ENCODE assay signal across 28 cellular contexts in genomic region chr7:75655536-75655935, GRCh38.
"Had no signal": no experiment of that assay in that cellular context is flagged by ENCODE, and none has a peak within 500 bp of the region (broad histone marks: within the 10 kb centered on the region; RNA-seq: fewer than 3 reads in every experiment).

No MANE protein-coding gene starts in this region.

- FAIRE-seq: endometrium, islet of Langerhans, keratinocyte had no signal

- H3K36me3 Mint-ChIP-seq: mesothelial cell of epicardium, naive B cell had no signal

- H3K4me3 Mint-ChIP-seq: dendritic cell treated with granulocyte-macrophage colony-stimulating factor and Interleukin-4, amounts not matched to agents 40 ng/mL and 50 ng/mL, for 4 days; effector memory CD8-positive, alpha-beta T cell; endodermal cell; mesothelial cell of epicardium; naive B cell had no signal

- H3K27me3 Mint-ChIP-seq: dendritic cell treated with granulocyte-macrophage colony-stimulating factor and Interleukin-4, amounts not matched to agents 40 ng/mL and 50 ng/mL, for 4 days; effector memory CD8-positive, alpha-beta T cell; naive B cell had no signal

- ATAC-seq: effector memory CD8-positive, alpha-beta T cell; esophagus mucosa; gastrocnemius medialis; heart right ventricle; left cardiac atrium; left lung; left ventricle myocardium superior; mucosa of descending colon had no signal

- H3K4me1 Mint-ChIP-seq: naive B cell had no signal

- H3K9me3 ChIP-seq: colonic mucosa, esophagus squamous epithelium, gastrocnemius medialis, heart right ventricle, left lung, lower lobe of right lung, mucosa of descending colon had no signal

- H3K36me3 ChIP-seq: colonic mucosa, esophagus squamous epithelium, gastrocnemius medialis, left lung had no signal

- H3K4me3 ChIP-seq: colonic mucosa, esophagus squamous epithelium, gastrocnemius medialis, heart right ventricle, left lung, lower lobe of right lung, mucosa of descending colon had no signal

- H3K27me3 ChIP-seq: colonic mucosa, esophagus squamous epithelium, gastrocnemius medialis, heart right ventricle, left lung had no signal

- H3K27ac ChIP-seq: colonic mucosa, epithelial cell of prostate, gastrocnemius medialis, left lung, lower lobe of right lung had no signal

- H3K27ac Mint-ChIP-seq: dendritic cell treated with granulocyte-macrophage colony-stimulating factor and Interleukin-4, amounts not matched to agents 40 ng/mL and 50 ng/mL, for 4 days; effector memory CD8-positive, alpha-beta T cell; endodermal cell; mesothelial cell of epicardium had no signal

- H3K9me3 Mint-ChIP-seq: dendritic cell treated with granulocyte-macrophage colony-stimulating factor and Interleukin-4, amounts not matched to agents 40 ng/mL and 50 ng/mL, for 4 days; effector memory CD8-positive, alpha-beta T cell; endodermal cell; naive B cell had no signal

- H3K4me1 ChIP-seq: colonic mucosa, gastrocnemius medialis had no signal

- DNase-seq: colonic mucosa; cortex of kidney; effector CD8-positive, alpha-beta T cell; effector memory CD8-positive, alpha-beta T cell; endodermal cell; erythroblast; esophagus squamous epithelium; foreskin fibroblast; foreskin melanocyte; gastrocnemius medialis; glutamatergic neuron; head of caudate nucleus; heart right ventricle; hippocampal formation; left cardiac atrium; left lung; left ventricle myocardium superior; lower lobe of right lung; mesenchymal stem cell; mucosa of descending colon; naive B cell had no signal
